ENCODE assay signal across 9 cellular contexts in the genomic region with DNA sequence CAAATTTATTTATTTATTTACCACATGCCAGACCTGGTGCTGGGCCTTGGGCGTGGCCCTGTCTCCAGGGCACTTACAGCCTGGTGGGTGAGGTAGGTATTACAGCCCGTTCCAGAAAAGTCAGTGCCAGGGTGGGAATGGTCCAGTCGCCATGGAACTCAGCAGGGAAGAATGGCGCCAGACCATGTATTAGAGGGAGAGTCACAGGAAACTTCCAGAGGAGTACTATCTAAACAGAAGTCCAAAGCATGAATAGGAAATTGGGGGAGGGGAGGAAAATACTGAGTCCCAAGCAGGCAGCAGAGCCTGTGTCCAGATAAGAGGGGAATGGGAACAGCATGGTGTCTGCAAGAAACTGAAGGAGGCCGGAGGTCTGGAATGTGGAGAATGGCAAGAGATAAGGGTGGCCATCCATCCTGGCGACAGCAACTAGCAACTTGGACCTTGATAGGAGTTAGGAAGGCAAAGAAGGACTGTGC. TPM values are rescaled to one million over a fixed set of nuclear protein-coding genes. Genes with fewer than 3 reads are reported as not detected.
DNase-seq lines count a peak whose midpoint lies in the region; ATAC-seq and TF ChIP-seq lines count a peak whose summit lies in the region.
"Had no signal": no experiment of that assay in that cellular context is flagged by ENCODE, and none has a peak within 500 bp of the region (broad histone marks: within the 10 kb centered on the region; RNA-seq: fewer than 3 reads in every experiment).

No MANE protein-coding gene starts in this region.

- H3K27me3 ChIP-seq in DND-41 (ENCODE audit: insufficient read depth, low read length, poor library complexity) (no peaks in the 10 kb centered on the region), Loucy (ENCODE audit: insufficient read depth, low read length, poor library complexity, severe bottlenecking) (no peaks in the 10 kb centered on the region)

- 0 out of 3 replicates have a peak, but pooled peaks have one; percentile 22 for ATAC-seq in DND-41 (ENCODE audit: insufficient read depth, low read depth)
- ATAC-seq: stimulated activated naive CD8-positive, alpha-beta T cell treated with anti-CD3 and anti-CD28 coated beads, Interleukin-15, amount 100 ng/mL, for 72 hours had no signal

- no peak overlapping the region for H3K9ac ChIP-seq in DND-41 (ENCODE audit: low read depth, low read length)
- no peak overlapping the region for H3K9ac ChIP-seq in Loucy (ENCODE audit: low read depth, low read length, poor library complexity, severe bottlenecking)

- peaks cover 8% of the 10 kb centered on the region for H3K4me1 ChIP-seq in DND-41 (ENCODE audit: insufficient read depth, low read length)
- H3K4me1 ChIP-seq in Loucy (ENCODE audit: insufficient read depth, low read length, poor library complexity, severe bottlenecking): peaks cover 51% of the 10 kb centered on the region

- H2AFZ ChIP-seq in DND-41 (ENCODE audit: low read depth, low read length): no peak overlapping the region
- H2AFZ ChIP-seq in Loucy (ENCODE audit: low read length): no peak overlapping the region

- H3K36me3 ChIP-seq in DND-41 (ENCODE audit: insufficient read depth, low read length) (peaks cover 28% of the 10 kb centered on the region), Loucy (ENCODE audit: insufficient read depth, low read length) (peaks cover 27% of the 10 kb centered on the region; the same call in 1 of the 2 replicates)

- no peak for DNase-seq in DND-41
- no peak for DNase-seq in chondrocyte (ENCODE audit: low spot score)
- DNase-seq in nephron progenitor cell: no peak
- no peak for DNase-seq in hippocampal formation (lab: John Stamatoyannopoulos, UW)
- no peak for DNase-seq in AG08396 (ENCODE audit: low spot score)
- DNase-seq in nucleus accumbens (lab: John Stamatoyannopoulos, UW): no peak
- no peak for DNase-seq in stimulated activated CD4-positive, alpha-beta T cell treated with anti-CD3 and anti-CD28 coated beads, Interleukin-1b, Interleukin-23, amount 100 ng/mL, for 48 hours
- DNase-seq: stimulated activated naive CD8-positive, alpha-beta T cell treated with anti-CD3 and anti-CD28 coated beads, Interleukin-15, amount 100 ng/mL, for 72 hours had no signal

- H3K79me2 ChIP-seq in DND-41 (ENCODE audit: insufficient read depth, low read length) (peaks cover 35% of the 10 kb centered on the region), Loucy (ENCODE audit: insufficient read depth, low read length) (peaks cover 40% of the 10 kb centered on the region)

- no peaks in the 10 kb centered on the region for H3F3A ChIP-seq in Loucy (ENCODE audit: low read depth)

- H3K4me3 Mint-ChIP-seq in chondrocyte (ENCODE audit: unreplicated experiment) (no peak overlapping the region), nephron progenitor cell (no peak overlapping the region)
- H3K4me3 Mint-ChIP-seq: stimulated activated naive CD8-positive, alpha-beta T cell treated with anti-CD3 and anti-CD28 coated beads, Interleukin-15, amount 100 ng/mL, for 72 hours had no signal

- no peaks in the 10 kb centered on the region for H4K20me1 ChIP-seq in DND-41 (ENCODE audit: insufficient read depth, low read length)
- H4K20me1 ChIP-seq in Loucy (ENCODE audit: insufficient read depth, low read length, poor library complexity, severe bottlenecking): no peaks in the 10 kb centered on the region

- H3K27ac ChIP-seq in DND-41 (ENCODE audit: low read length): peak overlapping the region; percentile 17; the same call in 1 of the 2 replicates

- TF ChIP-seq CTCF in DND-41 (IDR thresholded peaks at IDR 0.05; ENCODE audit: borderline replicate concordance, extremely low read depth, low read length, poor library complexity, severe bottlenecking) (peak; percentile 46), Loucy (conservative IDR thresholded peaks at IDR 0.05; ENCODE audit: low read length) (peak; percentile 51), chondrocyte (IDR thresholded peaks at IDR 0.05) (peak; percentile 61), nephron progenitor cell (IDR thresholded peaks at IDR 0.05) (peak; percentile 34)

- H3K4me2 ChIP-seq in DND-41 (ENCODE audit: insufficient read depth, low read length) (no peak overlapping the region), Loucy (ENCODE audit: low read depth, low read length, poor library complexity, severe bottlenecking) (no peak overlapping the region)

- H3K27ac Mint-ChIP-seq in chondrocyte (ENCODE audit: unreplicated experiment) (no peak overlapping the region), nephron progenitor cell (peak overlapping the region; percentile 6)
- H3K27ac Mint-ChIP-seq: stimulated activated naive CD8-positive, alpha-beta T cell treated with anti-CD3 and anti-CD28 coated beads, Interleukin-15, amount 100 ng/mL, for 72 hours had no signal

- no peaks in the 10 kb centered on the region for H3K9me3 Mint-ChIP-seq in chondrocyte (ENCODE audit: low read depth)
- H3K9me3 Mint-ChIP-seq in nephron progenitor cell: no peaks in the 10 kb centered on the region
- H3K9me3 Mint-ChIP-seq: stimulated activated naive CD8-positive, alpha-beta T cell treated with anti-CD3 and anti-CD28 coated beads, Interleukin-15, amount 100 ng/mL, for 72 hours had no signal

- H3K36me3 Mint-ChIP-seq in chondrocyte (ENCODE audit: low read depth) (peaks cover 6% of the 10 kb centered on the region), nephron progenitor cell (ENCODE audit: low read depth) (peaks cover 23% of the 10 kb centered on the region)

- H3K27me3 Mint-ChIP-seq in chondrocyte (ENCODE audit: low read depth) (no peaks in the 10 kb centered on the region), nephron progenitor cell (ENCODE audit: low read depth, poor library complexity) (peaks cover 5% of the 10 kb centered on the region)
- H3K27me3 Mint-ChIP-seq: stimulated activated naive CD8-positive, alpha-beta T cell treated with anti-CD3 and anti-CD28 coated beads, Interleukin-15, amount 100 ng/mL, for 72 hours had no signal

- no peaks in the 10 kb centered on the region for H3K9me3 ChIP-seq in DND-41 (ENCODE audit: insufficient read depth, low read length, severe bottlenecking)
- H3K9me3 ChIP-seq in Loucy (ENCODE audit: insufficient read depth, low read depth, low read length): no peaks in the 10 kb centered on the region

- H3K4me1 Mint-ChIP-seq in chondrocyte (ENCODE audit: low read depth) (peaks cover 20% of the 10 kb centered on the region), nephron progenitor cell (peaks cover 38% of the 10 kb centered on the region)

- H3K9me2 ChIP-seq in Loucy (replicated peaks; ENCODE audit: low read depth, low read length): no peaks in the 10 kb centered on the region

- H3K4me3 ChIP-seq in DND-41 (ENCODE audit: low read depth in 1 of 2, low read length in 2 of 2) (no peak overlapping the region), Loucy (ENCODE audit: low read length, poor library complexity, severe bottlenecking) (no peak overlapping the region)

RNA-seq across cellular contexts. Expression of gene SH3BP5, which starts 27.0 kb away (rescaled TPM):
- 12.2 to 13.5 TPM (median 13.3 TPM) in 3 replicates for total RNA-seq in chondrocyte
